ENCODE assay signal across 2 cellular contexts in the genomic region with DNA sequence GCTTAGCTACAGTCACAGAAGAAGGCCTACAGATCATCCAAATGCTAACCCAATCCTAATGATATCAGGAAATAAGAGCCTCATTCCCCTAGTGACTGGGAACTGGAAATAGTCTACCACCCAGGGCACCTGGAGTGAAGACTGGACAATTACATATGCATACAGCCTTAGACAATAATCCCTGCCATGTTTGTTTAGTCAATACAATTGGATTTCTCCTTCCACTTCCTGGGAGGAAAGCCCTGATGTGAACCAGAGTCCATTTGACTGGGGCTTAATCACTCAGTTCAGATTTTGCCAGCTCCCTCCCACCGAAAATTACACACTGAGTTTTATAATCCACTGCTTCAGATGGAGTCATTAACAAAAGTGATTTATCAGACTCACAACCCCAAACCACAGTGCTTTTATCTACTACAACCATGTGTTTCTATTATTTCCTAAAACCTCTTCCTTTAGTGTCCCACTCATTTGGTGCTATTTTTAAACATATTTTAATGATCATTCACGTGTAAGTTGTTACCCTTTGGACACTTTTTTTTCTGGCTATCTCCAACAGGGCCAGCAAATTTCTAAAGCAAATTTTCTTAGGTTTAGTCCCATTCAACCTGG.
TF ChIP-seq lines count a peak whose summit lies in the region.

No MANE protein-coding gene starts in this region.

TF ChIP-seq in HepG2, 621 proteins besides CTCF, POLR2A, EP300 and RAD21 (continued from another document):
- TF ChIP-seq HNF4A (CRISPR knock-in tag; IDR thresholded peaks at IDR 0.05) (0 out of 2 replicates have a peak, but pooled peaks have one; percentile 15), ZNF550 (CRISPR knock-in tag; IDR thresholded peaks at IDR 0.05; ENCODE audit: borderline replicate concordance) (no peak)
- TF ChIP-seq, protein P1, sequence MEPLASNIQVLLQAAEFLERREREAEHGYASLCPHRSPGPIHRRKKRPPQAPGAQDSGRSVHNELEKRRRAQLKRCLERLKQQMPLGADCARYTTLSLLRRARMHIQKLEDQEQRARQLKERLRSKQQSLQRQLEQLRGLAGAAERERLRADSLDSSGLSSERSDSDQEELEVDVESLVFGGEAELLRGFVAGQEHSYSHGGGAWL (CRISPR knock-in tag; IDR thresholded peaks at IDR 0.05) = no peak

TF ChIP-seq in K562, 482 proteins besides CTCF, POLR2A, EP300 and RAD21 (continued from another document):
- peak; percentile 86 for TF ChIP-seq TEAD4 (IDR thresholded peaks at IDR 0.05; ENCODE audit: low read length)
- no peak for TF ChIP-seq TEAD4 (CRISPR knock-in tag; IDR thresholded peaks at IDR 0.05; ENCODE audit: borderline replicate concordance)
- TF ChIP-seq NCOR1 (IDR thresholded peaks at IDR 0.05) = peak; percentile 46; the same call in 1 of the 2 replicates
- TF ChIP-seq, protein P2, sequence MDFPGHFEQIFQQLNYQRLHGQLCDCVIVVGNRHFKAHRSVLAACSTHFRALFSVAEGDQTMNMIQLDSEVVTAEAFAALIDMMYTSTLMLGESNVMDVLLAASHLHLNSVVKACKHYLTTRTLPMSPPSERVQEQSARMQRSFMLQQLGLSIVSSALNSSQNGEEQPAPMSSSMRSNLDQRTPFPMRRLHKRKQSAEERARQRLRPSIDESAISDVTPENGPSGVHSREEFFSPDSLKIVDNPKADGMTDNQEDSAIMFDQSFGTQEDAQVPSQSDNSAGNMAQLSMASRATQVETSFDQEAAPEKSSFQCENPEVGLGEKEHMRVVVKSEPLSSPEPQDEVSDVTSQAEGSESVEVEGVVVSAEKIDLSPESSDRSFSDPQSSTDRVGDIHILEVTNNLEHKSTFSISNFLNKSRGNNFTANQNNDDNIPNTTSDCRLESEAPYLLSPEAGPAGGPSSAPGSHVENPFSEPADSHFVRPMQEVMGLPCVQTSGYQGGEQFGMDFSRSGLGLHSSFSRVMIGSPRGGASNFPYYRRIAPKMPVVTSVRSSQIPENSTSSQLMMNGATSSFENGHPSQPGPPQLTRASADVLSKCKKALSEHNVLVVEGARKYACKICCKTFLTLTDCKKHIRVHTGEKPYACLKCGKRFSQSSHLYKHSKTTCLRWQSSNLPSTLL (IDR thresholded peaks at IDR 0.05) = no peak
- TF ChIP-seq HDAC1 (IDR thresholded peaks at IDR 0.05) = peak in 1 of 2 experiments; percentile 64; a peak in 2 of 4 replicates
